In genomic region chr3:150763122-150763840, GRCh38 we compare ENCODE assay signal across 8 cellular contexts. TPM values are rescaled to one million over a fixed set of nuclear protein-coding genes. Genes with fewer than 3 reads are reported as not detected.
DNase-seq lines count a peak whose midpoint lies in the region; ATAC-seq lines count a peak whose summit lies in the region.

Gene SIAH2 (minus strand): TSS chr3:150763169. CDS start chr3:150762849, 320 bp downstream.

- H3K36me3 Mint-ChIP-seq in activated CD8-positive, alpha-beta memory T cell treated with anti-CD3 and anti-CD28 coated beads, Interleukin-2, amount 10 ng/mL, durations not matched to agents 7 days and 5 days, result peaks cover 19% of the 10 kb centered on the region

- WGBS in mesodermal cell (ENCODE audit: insufficient coverage in 2 of 2), 2 experiments, result 0 to 1% methylated on average over 57 to 66 of the region's 70 CpGs

- H3K27me3 Mint-ChIP-seq in activated CD8-positive, alpha-beta memory T cell treated with anti-CD3 and anti-CD28 coated beads, Interleukin-2, amount 10 ng/mL, durations not matched to agents 7 days and 5 days, result no peaks in the 10 kb centered on the region

- H3K9ac ChIP-seq in NT2/D1 (ENCODE audit: insufficient read length, low read depth), result peak within 1 kb of the TSS; percentile 89
- peak within 1 kb of the TSS; percentile 93 for H3K9ac ChIP-seq in endocrine pancreas (ENCODE audit: control insufficient read depth, insufficient read depth, low read length)

- peak within 1 kb of the TSS; percentile 100 for H3K27ac Mint-ChIP-seq in activated CD8-positive, alpha-beta memory T cell treated with anti-CD3 and anti-CD28 coated beads, Interleukin-2, amount 10 ng/mL, durations not matched to agents 7 days and 5 days

- peaks cover 5% of the 10 kb centered on the region for H3K27me3 ChIP-seq in NT2/D1 (ENCODE audit: insufficient read depth, insufficient read length)
- no peaks in the 10 kb centered on the region for H3K27me3 ChIP-seq in endocrine pancreas (ENCODE audit: control insufficient read depth, insufficient read depth, low read length)

- peak within 1 kb of the TSS; percentile 91 for H3K4me3 Mint-ChIP-seq in activated CD8-positive, alpha-beta memory T cell treated with anti-CD3 and anti-CD28 coated beads, Interleukin-2, amount 10 ng/mL, durations not matched to agents 7 days and 5 days

- peaks cover 40% of the 10 kb centered on the region for H3K4me1 Mint-ChIP-seq in activated CD8-positive, alpha-beta memory T cell treated with anti-CD3 and anti-CD28 coated beads, Interleukin-2, amount 10 ng/mL, durations not matched to agents 7 days and 5 days

- ATAC-seq in GM19468 (IDR thresholded peaks at IDR 0.05; ENCODE audit: extremely low read depth, unreplicated experiment), result peak; percentile 51
- peak; percentile 79 for ATAC-seq in activated CD8-positive, alpha-beta memory T cell treated with anti-CD3 and anti-CD28 coated beads, Interleukin-2, amount 10 ng/mL, durations not matched to agents 7 days and 5 days

- DNase-seq in COLO668 (lab: John Stamatoyannopoulos, UW; ENCODE audit: unreplicated experiment) (peak; percentile 93), HT-29 (ENCODE audit: low spot score) (peak; percentile 97), NT2/D1 (ENCODE audit: low read depth, low spot score) (no peak)
- peak; percentile 95 for DNase-seq in activated CD8-positive, alpha-beta memory T cell treated with anti-CD3 and anti-CD28 coated beads, Interleukin-2, amount 10 ng/mL, durations not matched to agents 7 days and 5 days
- DNase-seq in stimulated activated CD8-positive, alpha-beta memory T cell treated with anti-CD3 and anti-CD28 coated beads, Interleukin-15, amount 100 ng/mL, for 24 hours (ENCODE audit: low read depth), result peak; percentile 81

- no peaks in the 10 kb centered on the region for H3K9me3 Mint-ChIP-seq in activated CD8-positive, alpha-beta memory T cell treated with anti-CD3 and anti-CD28 coated beads, Interleukin-2, amount 10 ng/mL, durations not matched to agents 7 days and 5 days (ENCODE audit: low read depth)

- peaks cover 13% of the 10 kb centered on the region for H3K36me3 ChIP-seq in NT2/D1 (ENCODE audit: insufficient read depth, insufficient read length, low read length)
- no peaks in the 10 kb centered on the region for H3K36me3 ChIP-seq in endocrine pancreas (ENCODE audit: control insufficient read depth, insufficient read depth, low read length)
- H3K36me3 ChIP-seq in mesodermal cell (ENCODE audit: control insufficient read depth, insufficient read depth, low read length), result peaks cover 3% of the 10 kb centered on the region

- CTCF ChIA-PET in activated CD8-positive, alpha-beta memory T cell treated with anti-CD3 and anti-CD28 coated beads, Interleukin-2, amount 10 ng/mL, durations not matched to agents 7 days and 5 days (lab: Charles Lee), result interaction anchor here (1.0 to 3.1 kb wide), 16 partner anchors 19 to 405 kb away, joined by 3 to 23 read pairs (median 4); partner anchors contain the start of genes ERICH6, MED12L, SELENOT and TSC22D2

- peak within 1 kb of the TSS; percentile 96 for H3K27ac ChIP-seq in mesodermal cell (ENCODE audit: low read depth, low read length, severe bottlenecking)

- no peaks in the 10 kb centered on the region for H3K4me1 ChIP-seq in NT2/D1 (ENCODE audit: insufficient read depth, insufficient read length)
- peaks cover 15% of the 10 kb centered on the region for H3K4me1 ChIP-seq in endocrine pancreas (ENCODE audit: control insufficient read depth, insufficient read depth, low read length)
- peaks cover 21% of the 10 kb centered on the region for H3K4me1 ChIP-seq in mesodermal cell (ENCODE audit: control insufficient read depth, insufficient read depth, low read length, poor library complexity, severe bottlenecking)

- H3K9me3 ChIP-seq in NT2/D1 (ENCODE audit: insufficient read depth, low read length), result no peaks in the 10 kb centered on the region
- H3K9me3 ChIP-seq in endocrine pancreas (ENCODE audit: control insufficient read depth, low read length), result no peaks in the 10 kb centered on the region
- no peaks in the 10 kb centered on the region for H3K9me3 ChIP-seq in mesodermal cell (ENCODE audit: control insufficient read depth, low read length)

- H3K4me3 ChIP-seq in NT2/D1 (ENCODE audit: insufficient read length, low read depth) (peak within 1 kb of the TSS; percentile 79), endocrine pancreas (ENCODE audit: control insufficient read depth, insufficient read depth, low read length) (peak within 1 kb of the TSS; percentile 89), mesodermal cell (ENCODE audit: extremely low read depth, insufficient read depth, low read length, poor library complexity, severe bottlenecking) (peak within 1 kb of the TSS; percentile 73)

RNA-seq across cellular contexts. Expression of gene SIAH2, which starts in this region (rescaled TPM):
- total RNA-seq in HT-29 (2014; rRNA removed; shearing (Covaris generic)), result 117 and 133 TPM in 2 replicates
- 10 to 100 TPM; 34.7 to 54.2 TPM for total RNA-seq in activated CD8-positive, alpha-beta memory T cell treated with anti-CD3 and anti-CD28 coated beads, Interleukin-2, amount 10 ng/mL, durations not matched to agents 7 days and 5 days
- 29.8 TPM for polyA plus RNA-seq in mesodermal cell (2013, experiment 1 of 2)
- 26.0 TPM for polyA plus RNA-seq in mesodermal cell (2013, experiment 2 of 2)
